Comparison of ENCODE assay signal across 16 cellular contexts in genomic region chr10:78338717-78339116, GRCh38.
"Had no signal": no experiment of that assay in that cellular context is flagged by ENCODE, and none has a peak within 500 bp of the region (broad histone marks: within the 10 kb centered on the region; RNA-seq: fewer than 3 reads in every experiment).

No MANE protein-coding gene starts in this region.

- H3K27ac Mint-ChIP-seq: activated naive CD8-positive, alpha-beta T cell treated with anti-CD3 and anti-CD28 coated beads for 36 hours; activated T-helper 1 cell treated with anti-CD3 and anti-CD28 coated beads, Interleukin-12 subunit alpha, Interleukin-12 subunit beta, Interleukin-2, Interleukin-4 antibody, amounts not matched to agents 30 ng/mL and 10 ng/mL and 1 ng/mL, durations not matched to agents 14 hours and 24 hours and 36 hours; neural progenitor cell; T-helper 1 cell treated with Interleukin-12 subunit alpha and Interleukin-12 subunit beta and Interleukin-4 antibody, amounts not matched to agents 30 μg/mL and 1 μg/mL, for 36 hours had no signal

- H3K4me3 Mint-ChIP-seq: activated naive CD8-positive, alpha-beta T cell treated with anti-CD3 and anti-CD28 coated beads for 36 hours; activated T-helper 1 cell treated with anti-CD3 and anti-CD28 coated beads, Interleukin-12 subunit alpha, Interleukin-12 subunit beta, Interleukin-2, Interleukin-4 antibody, amounts not matched to agents 30 ng/mL and 10 ng/mL and 1 ng/mL, durations not matched to agents 14 hours and 24 hours and 36 hours; neural progenitor cell; T-helper 1 cell treated with Interleukin-12 subunit alpha and Interleukin-12 subunit beta and Interleukin-4 antibody, amounts not matched to agents 30 μg/mL and 1 μg/mL, for 36 hours had no signal

- H3K36me3 Mint-ChIP-seq: activated naive CD8-positive, alpha-beta T cell treated with anti-CD3 and anti-CD28 coated beads for 36 hours; neural progenitor cell had no signal

- H3K9me3 Mint-ChIP-seq: activated naive CD8-positive, alpha-beta T cell treated with anti-CD3 and anti-CD28 coated beads for 36 hours; activated T-helper 1 cell treated with anti-CD3 and anti-CD28 coated beads, Interleukin-12 subunit alpha, Interleukin-12 subunit beta, Interleukin-2, Interleukin-4 antibody, amounts not matched to agents 30 ng/mL and 10 ng/mL and 1 ng/mL, durations not matched to agents 14 hours and 24 hours and 36 hours; T-helper 1 cell treated with Interleukin-12 subunit alpha and Interleukin-12 subunit beta and Interleukin-4 antibody, amounts not matched to agents 30 μg/mL and 1 μg/mL, for 36 hours had no signal

- H3K27me3 Mint-ChIP-seq: activated naive CD8-positive, alpha-beta T cell treated with anti-CD3 and anti-CD28 coated beads for 36 hours had no signal

- DNase-seq: activated CD4-positive, alpha-beta T cell treated with anti-CD3 and anti-CD28 coated beads, Interleukin-2, amount 50 U/mL, for 1 hour; activated naive CD4-positive, alpha-beta T cell; activated naive CD8-positive, alpha-beta T cell treated with anti-CD3 and anti-CD28 coated beads for 36 hours; activated T-cell treated with anti-CD3 and anti-CD28 coated beads for 4 hours; amniotic stem cell; foreskin melanocyte; glutamatergic neuron; hippocampal formation; midbrain; SJCRH30; stimulated activated naive CD8-positive, alpha-beta T cell treated with anti-CD3 and anti-CD28 coated beads, Interleukin-15, Interleukin-2, amounts not matched to agents 100 U/mL and 50 U/mL, for 24 hours; transverse colon had no signal

- H3K4me1 Mint-ChIP-seq: activated naive CD8-positive, alpha-beta T cell treated with anti-CD3 and anti-CD28 coated beads for 36 hours had no signal

- H3K27ac ChIP-seq: neural progenitor cell, pancreas, SJCRH30, transverse colon had no signal

- H3K4me3 ChIP-seq: neural progenitor cell, pancreas, SJCRH30, transverse colon had no signal
